Comparison of ENCODE assay signal across 30 cellular contexts in the genomic region with DNA sequence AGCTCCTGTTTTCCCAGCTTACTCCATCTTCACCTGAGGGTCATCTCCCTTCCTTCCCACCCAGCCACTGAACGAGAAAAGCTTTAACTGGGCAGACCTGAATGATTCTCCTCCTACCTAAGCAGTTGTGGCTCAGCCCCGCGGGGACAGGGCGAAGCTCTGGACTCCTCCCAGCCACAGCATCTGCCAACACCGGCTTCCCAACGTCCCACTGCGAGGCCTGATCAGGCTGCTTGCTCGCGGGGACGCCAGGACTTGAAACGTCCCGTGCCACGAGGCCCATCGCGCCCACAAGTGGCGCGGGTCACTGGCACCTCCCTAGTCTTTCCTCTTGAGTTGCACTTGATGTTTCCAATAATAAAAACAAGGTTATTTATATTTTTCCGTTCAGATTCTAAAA. TPM values are rescaled to one million over a fixed set of nuclear protein-coding genes. Genes with fewer than 3 reads are reported as not detected.
"Had no signal": no experiment of that assay in that cellular context is flagged by ENCODE, and none has a peak within 500 bp of the region (broad histone marks: within the 10 kb centered on the region; RNA-seq: fewer than 3 reads in every experiment).

A gene with protein sequence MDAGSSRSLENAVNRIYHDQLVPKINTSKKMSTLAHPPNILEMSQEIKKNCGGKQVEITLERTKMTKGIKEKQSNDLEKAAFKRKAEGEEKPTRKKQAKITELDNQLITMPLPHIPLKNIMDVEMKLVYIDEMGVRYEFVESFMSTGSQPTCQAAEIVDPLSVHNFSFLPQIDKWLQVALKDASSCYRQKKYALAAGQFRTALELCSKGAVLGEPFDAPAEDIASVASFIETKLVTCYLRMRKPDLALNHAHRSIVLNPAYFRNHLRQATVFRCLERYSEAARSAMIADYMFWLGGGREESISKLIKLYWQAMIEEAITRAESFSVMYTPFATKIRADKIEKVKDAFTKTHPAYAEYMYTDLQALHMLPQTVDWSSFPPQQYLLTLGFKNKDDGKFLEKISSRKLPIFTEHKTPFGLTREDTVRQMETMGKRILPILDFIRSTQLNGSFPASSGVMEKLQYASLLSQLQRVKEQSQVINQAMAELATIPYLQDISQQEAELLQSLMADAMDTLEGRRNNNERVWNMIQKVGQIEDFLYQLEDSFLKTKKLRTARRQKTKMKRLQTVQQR (minus strand): TSS at position 250 of the 400 bp plus-strand sequence. CDS start 23,504 bp downstream, outside the sequence.

- H3K9me3 Mint-ChIP-seq: activated CD4-positive, alpha-beta memory T cell treated with anti-CD3 and anti-CD28 coated beads for 36 hours; activated CD4-positive, alpha-beta T cell treated with anti-CD3 and anti-CD28 coated beads, Interleukin-2, amount 10 ng/mL, durations not matched to agents 7 days and 5 days; activated naive CD4-positive, alpha-beta T cell treated with anti-CD3 and anti-CD28 coated beads for 36 hours; activated T-cell treated with anti-CD3 and anti-CD28 coated beads, Interleukin-2, amount 50 U/mL, for 4 hours had no signal

- H3K36me3 ChIP-seq: brain microvascular endothelial cell, cardiac muscle cell, MG63 had no signal

- H3K4me1 Mint-ChIP-seq: activated B cell treated with CpG ODN at 0.5 μM for 24 hours; activated CD4-positive, alpha-beta T cell treated with anti-CD3 and anti-CD28 coated beads, Interleukin-2, amount 10 ng/mL, durations not matched to agents 7 days and 5 days; T-helper 17 cell had no signal

- H3K36me3 Mint-ChIP-seq: activated CD4-positive, alpha-beta memory T cell treated with anti-CD3 and anti-CD28 coated beads for 36 hours; activated naive CD8-positive, alpha-beta T cell had no signal

- H3K27ac ChIP-seq: brain microvascular endothelial cell, cardiac muscle cell had no signal

- H3K4me3 ChIP-seq: cardiac muscle cell, MG63 had no signal

- H3K27me3 ChIP-seq: brain microvascular endothelial cell, cardiac muscle cell had no signal

- H3K27ac Mint-ChIP-seq: activated B cell treated with CpG ODN at 0.5 μM for 24 hours; activated CD4-positive, alpha-beta memory T cell treated with anti-CD3 and anti-CD28 coated beads for 36 hours; activated CD4-positive, alpha-beta T cell treated with anti-CD3 and anti-CD28 coated beads, Interleukin-2, amount 10 ng/mL, durations not matched to agents 7 days and 5 days; activated naive CD4-positive, alpha-beta T cell treated with anti-CD3 and anti-CD28 coated beads for 36 hours; activated naive CD8-positive, alpha-beta T cell; T-helper 17 cell had no signal

- DNase-seq: activated B cell treated with CpG ODN at 0.5 μM for 24 hours; activated CD4-positive, alpha-beta memory T cell treated with anti-CD3 and anti-CD28 coated beads for 36 hours; activated CD4-positive, alpha-beta T cell treated with anti-CD3 and anti-CD28 coated beads for 1 hour; activated CD4-positive, alpha-beta T cell treated with anti-CD3 and anti-CD28 coated beads, Interleukin-2, amount 10 ng/mL, durations not matched to agents 7 days and 5 days; activated CD8-positive, alpha-beta memory T cell treated with anti-CD3 and anti-CD28 coated beads for 24 hours; activated effector memory CD4-positive, alpha-beta T cell treated with anti-CD3 and anti-CD28 coated beads, Interleukin-2, amount 50 U/mL, for 16 hours; activated naive CD4-positive, alpha-beta T cell treated with anti-CD3 and anti-CD28 coated beads for 36 hours; activated T-cell treated with anti-CD3 and anti-CD28 coated beads, Interleukin-2, amount 50 U/mL, for 4 hours; amygdala; brain microvascular endothelial cell; MG63; MV-4-11; NCI-H1092 treated with DMSO at 0.1 percent for 48 hours; NCI-H1417 treated with DMSO at 0.1 percent for 48 hours; NCI-H1694; NCI-H2029; NCI-H2107; NCI-H2171 treated with DMSO at 0.1 percent for 48 hours; NCI-H226; NCI-H526; NCI-H774; OCI-M1; RPMI8226; SHP77; T-helper 17 cell; T-helper 9 cell had no signal

- H3K9me3 ChIP-seq: MG63 had no signal

- H3K4me3 Mint-ChIP-seq: activated B cell treated with CpG ODN at 0.5 μM for 24 hours; activated CD4-positive, alpha-beta memory T cell treated with anti-CD3 and anti-CD28 coated beads for 36 hours; activated CD4-positive, alpha-beta T cell treated with anti-CD3 and anti-CD28 coated beads, Interleukin-2, amount 10 ng/mL, durations not matched to agents 7 days and 5 days; activated naive CD4-positive, alpha-beta T cell treated with anti-CD3 and anti-CD28 coated beads for 36 hours; activated naive CD8-positive, alpha-beta T cell; activated T-cell treated with anti-CD3 and anti-CD28 coated beads, Interleukin-2, amount 50 U/mL, for 4 hours; T-helper 17 cell had no signal

- ATAC-seq: activated T-cell treated with anti-CD3 and anti-CD28 coated beads, Interleukin-2, amount 50 U/mL, for 4 hours; Panc1; T-helper 17 cell had no signal

- H3K27me3 Mint-ChIP-seq: activated B cell treated with CpG ODN at 0.5 μM for 24 hours; activated CD4-positive, alpha-beta memory T cell treated with anti-CD3 and anti-CD28 coated beads for 36 hours; activated CD4-positive, alpha-beta T cell treated with anti-CD3 and anti-CD28 coated beads, Interleukin-2, amount 10 ng/mL, durations not matched to agents 7 days and 5 days; activated naive CD8-positive, alpha-beta T cell; T-helper 17 cell had no signal

RNA-seq across cellular contexts. Expression of the gene that starts here (rescaled TPM):
- total RNA-seq: activated B cell treated with CpG ODN at 0.5 μM for 24 hours; activated CD4-positive, alpha-beta memory T cell treated with anti-CD3 and anti-CD28 coated beads for 36 hours; activated CD4-positive, alpha-beta T cell treated with anti-CD3 and anti-CD28 coated beads, Interleukin-2, amount 10 ng/mL, durations not matched to agents 7 days and 5 days; activated naive CD4-positive, alpha-beta T cell treated with anti-CD3 and anti-CD28 coated beads for 36 hours; activated T-cell treated with anti-CD3 and anti-CD28 coated beads, Interleukin-2, amount 50 U/mL, for 4 hours; cardiac muscle cell; NCI-H460; T-helper 17 cell had no signal
- polyA plus RNA-seq: cardiac muscle cell had no signal
